In genomic region chr3:168047190-168047795, GRCh38 we compare ENCODE assay signal across 8 cellular contexts. TPM values are rescaled to one million over a fixed set of nuclear protein-coding genes. Genes with fewer than 3 reads are reported as not detected.
DNase-seq lines count a peak whose midpoint lies in the region; ATAC-seq and TF ChIP-seq lines count a peak whose summit lies in the region.

No MANE protein-coding gene starts in this region.

- intact Hi-C loops in activated B cell treated with CpG ODN at 0.5 μM for 24 hours (cut with micrococcal nuclease): loop anchor here (1.0 to 2.0 kb wide), 7 partner anchors 20 to 1697 kb away; partner anchors contain the start of gene GOLIM4

- H3K27ac ChIP-seq in cardiac muscle cell: peak overlapping the region; percentile 55

- peaks cover 4% of the 10 kb centered on the region for H3K4me1 Mint-ChIP-seq in activated B cell treated with CpG ODN at 0.5 μM for 24 hours

- no peaks in the 10 kb centered on the region for H3K9me3 Mint-ChIP-seq in activated B cell treated with CpG ODN at 0.5 μM for 24 hours

- POLR2A ChIA-PET in activated B cell treated with CpG ODN at 0.5 μM for 24 hours (lab: Charles Lee): no interaction called here

- CTCF ChIA-PET in activated B cell treated with CpG ODN at 0.5 μM for 24 hours (lab: Charles Lee): interaction anchor here (1.0 to 10.1 kb wide), 6 partner anchors 33 to 800 kb away, joined by 3 to 116 read pairs (median 4); no protein-coding TSS in a partner anchor

- peak; percentile 88 for TF ChIP-seq CTCF in activated B cell treated with CpG ODN at 0.5 μM for 24 hours (IDR thresholded peaks at IDR 0.05)
- TF ChIP-seq CTCF in cardiac muscle cell (IDR thresholded peaks at IDR 0.05; ENCODE audit: low read depth, low read length): peak; percentile 75

- no peaks in the 10 kb centered on the region for H3K9me3 ChIP-seq in cardiac muscle cell (ENCODE audit: low read depth)

- H3K4me3 ChIP-seq in cardiac muscle cell: no peak overlapping the region

- H3K27ac Mint-ChIP-seq in activated B cell treated with CpG ODN at 0.5 μM for 24 hours: no peak overlapping the region

- peaks cover 45% of the 10 kb centered on the region for H3K4me1 ChIP-seq in cardiac muscle cell (ENCODE audit: low read depth)

- no peaks in the 10 kb centered on the region for H3K27me3 Mint-ChIP-seq in activated B cell treated with CpG ODN at 0.5 μM for 24 hours

- no peak overlapping the region for H3K4me3 Mint-ChIP-seq in activated B cell treated with CpG ODN at 0.5 μM for 24 hours

- DNase-seq in DMS53 treated with DMSO at 0.1 percent for 48 hours (lab: John Stamatoyannopoulos, UW; ENCODE audit: unreplicated experiment): peak; percentile 72
- DNase-seq in NCI-H226: peak; percentile 28
- DNase-seq in activated B cell treated with CpG ODN at 0.5 μM for 24 hours: no peak
- DNase-seq in cardiac muscle cell (ENCODE audit: low read depth in 1 of 2, low spot score in 1 of 2): peak; percentile 78 to 88
- DNase-seq in retina: peak; percentile 61
- DNase-seq in GM19240 (ENCODE audit: insufficient read length, low spot score): no peak

- peaks cover 20% of the 10 kb centered on the region for H3K36me3 ChIP-seq in cardiac muscle cell

- H3K27me3 ChIP-seq in cardiac muscle cell: no peaks in the 10 kb centered on the region

- peak; percentile 64 for ATAC-seq in GM19463 (IDR thresholded peaks at IDR 0.05; ENCODE audit: unreplicated experiment)
- ATAC-seq in HG03432 (IDR thresholded peaks at IDR 0.05; ENCODE audit: unreplicated experiment): peak; percentile 69
- ATAC-seq in activated B cell treated with CpG ODN at 0.5 μM for 24 hours (ENCODE audit: low read depth): peak; percentile 76

- peaks cover 12% of the 10 kb centered on the region for H3K36me3 Mint-ChIP-seq in activated B cell treated with CpG ODN at 0.5 μM for 24 hours (ENCODE audit: low read depth)

RNA-seq across cellular contexts. Expression of gene GOLIM4, which starts 48.4 kb away (rescaled TPM):
- total RNA-seq in activated B cell treated with CpG ODN at 0.5 μM for 24 hours (8.0 and 8.5 TPM in 2 replicates), cardiac muscle cell (149 and 210 TPM in 2 replicates)
- 61.9 and 73.3 TPM in 2 replicates for polyA plus RNA-seq in cardiac muscle cell

Comparison
In these comparisons a context has a peak if more than half of its experiments do, and no peak if none do; other contexts are left out.
1. DNase-seq: peak in DMS53 treated with DMSO at 0.1 percent for 48 hours (single experiment), NCI-H226 (single experiment), cardiac muscle cell (2 of 2) and retina (single experiment); none in activated B cell treated with CpG ODN at 0.5 μM for 24 hours (single experiment) and GM19240 (single experiment).
2. RNA of gene GOLIM4, which starts 48.4 kb away (total RNA-seq): 149 to 210 TPM in cardiac muscle cell; 8.0 to 8.5 TPM in activated B cell treated with CpG ODN at 0.5 μM for 24 hours; every median in the first group is over 10 times any median in the second.
3. Peak in every context shown above with its lines, with median percentiles within 50 percentile points of each other: ATAC-seq.